ENCODE assay signal across 3 cellular contexts in the genomic region with DNA sequence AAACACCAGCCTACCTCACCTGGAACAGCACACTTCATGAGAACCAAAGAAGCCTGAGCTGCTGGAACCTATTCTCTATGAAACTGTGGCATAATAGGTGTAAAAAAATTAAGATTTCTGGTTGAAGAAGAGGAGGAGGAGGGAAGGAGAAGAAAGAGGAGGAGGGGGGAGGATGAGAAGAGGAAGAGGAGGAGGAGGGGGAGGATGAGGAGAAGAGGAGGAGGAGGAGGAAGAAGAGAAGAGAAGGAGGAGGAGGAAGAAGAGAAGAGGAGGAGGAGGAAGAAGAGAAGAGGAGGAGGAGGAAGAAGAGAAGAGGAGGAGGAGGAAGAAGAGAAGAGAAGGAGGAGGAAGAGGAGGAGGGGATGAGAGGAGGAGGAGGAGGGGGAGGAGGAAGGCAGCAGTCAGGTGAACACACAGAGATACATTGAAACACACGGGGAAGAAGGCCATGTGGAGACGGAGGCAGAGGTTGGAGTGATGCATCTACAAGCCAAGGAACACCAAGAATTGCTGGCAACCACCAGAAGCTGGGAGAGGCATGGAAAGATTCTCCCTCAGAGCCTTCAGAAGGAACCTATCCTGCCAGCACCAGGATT.
TF ChIP-seq lines count a peak whose summit lies in the region.

No MANE protein-coding gene starts in this region.

TF ChIP-seq in HEK293, 187 proteins besides CTCF, POLR2A, EP300 and RAD21:
- TF ChIP-seq EGR2 (tag by site-specific recombination; IDR thresholded peaks at IDR 0.05; ENCODE audit: low read depth) = peak; percentile 97
- TF ChIP-seq ZFHX2 (tag by site-specific recombination; conservative IDR thresholded peaks at IDR 0.05) = peak; percentile 74
- TF ChIP-seq SALL2 (tag by site-specific recombination; IDR thresholded peaks at IDR 0.05; ENCODE audit: borderline replicate concordance) = no peak
- TF ChIP-seq, protein P1, sequence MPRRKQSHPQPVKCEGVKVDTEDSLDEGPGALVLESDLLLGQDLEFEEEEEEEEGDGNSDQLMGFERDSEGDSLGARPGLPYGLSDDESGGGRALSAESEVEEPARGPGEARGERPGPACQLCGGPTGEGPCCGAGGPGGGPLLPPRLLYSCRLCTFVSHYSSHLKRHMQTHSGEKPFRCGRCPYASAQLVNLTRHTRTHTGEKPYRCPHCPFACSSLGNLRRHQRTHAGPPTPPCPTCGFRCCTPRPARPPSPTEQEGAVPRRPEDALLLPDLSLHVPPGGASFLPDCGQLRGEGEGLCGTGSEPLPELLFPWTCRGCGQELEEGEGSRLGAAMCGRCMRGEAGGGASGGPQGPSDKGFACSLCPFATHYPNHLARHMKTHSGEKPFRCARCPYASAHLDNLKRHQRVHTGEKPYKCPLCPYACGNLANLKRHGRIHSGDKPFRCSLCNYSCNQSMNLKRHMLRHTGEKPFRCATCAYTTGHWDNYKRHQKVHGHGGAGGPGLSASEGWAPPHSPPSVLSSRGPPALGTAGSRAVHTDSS (tag by site-specific recombination; IDR thresholded peaks at IDR 0.05) = peak; percentile 89

TF ChIP-seq in K562, 482 proteins besides CTCF, POLR2A, EP300 and RAD21:
- TF ChIP-seq ZNF263 (CRISPR knock-in tag; IDR thresholded peaks at IDR 0.05; ENCODE audit: borderline replicate concordance) (peak; percentile 61; the same call in 1 of the 2 replicates), ZZZ3 (IDR thresholded peaks at IDR 0.05) (no peak)

TF ChIP-seq in H1, 55 proteins besides CTCF, POLR2A, EP300 and RAD21:
- TF ChIP-seq HDAC6 (IDR thresholded peaks at IDR 0.05; ENCODE audit: low read depth, low read length) (no peak), SP1 (IDR thresholded peaks at IDR 0.05; ENCODE audit: low read depth, low read length) (no peak), SP2 (IDR thresholded peaks at IDR 0.05; ENCODE audit: low read length) (no peak), PHF8 (conservative IDR thresholded peaks at IDR 0.05; ENCODE audit: low read depth, low read length) (no peak), HDAC2 (IDR thresholded peaks at IDR 0.05; ENCODE audit: borderline replicate concordance in 1 of 2, low read depth in 2 of 2, low read length in 2 of 2) (no peak), JUND (IDR thresholded peaks at IDR 0.05; ENCODE audit: low read length) (no peak), EZH2 (IDR thresholded peaks at IDR 0.05; ENCODE audit: low read depth, low read length, severe bottlenecking) (no peak), TAF7 (optimal IDR thresholded peaks at IDR 0.05; ENCODE audit: borderline replicate concordance, low read depth, low read length) (no peak), JUN (IDR thresholded peaks at IDR 0.05; ENCODE audit: low read depth, low read length) (no peak), CHD2 (IDR thresholded peaks at IDR 0.05; ENCODE audit: low read length) (no peak), SRF (IDR thresholded peaks at IDR 0.05; ENCODE audit: low read depth, low read length) (no peak), KDM4A (IDR thresholded peaks at IDR 0.05; ENCODE audit: low read depth, low read length, severe bottlenecking) (no peak)
- TF ChIP-seq, protein P2, sequence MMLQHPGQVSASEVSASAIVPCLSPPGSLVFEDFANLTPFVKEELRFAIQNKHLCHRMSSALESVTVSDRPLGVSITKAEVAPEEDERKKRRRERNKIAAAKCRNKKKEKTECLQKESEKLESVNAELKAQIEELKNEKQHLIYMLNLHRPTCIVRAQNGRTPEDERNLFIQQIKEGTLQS (IDR thresholded peaks at IDR 0.05; ENCODE audit: insufficient read depth, low read depth, low read length) = no peak
